Comparison of ENCODE assay signal across 15 cellular contexts in genomic region chr22:27466229-27466628, GRCh38.
"Had no signal": no experiment of that assay in that cellular context is flagged by ENCODE, and none has a peak within 500 bp of the region (broad histone marks: within the 10 kb centered on the region; RNA-seq: fewer than 3 reads in every experiment).

No MANE protein-coding gene starts in this region.

- H3K9me3 ChIP-seq: gastrocnemius medialis, stomach had no signal

- ATAC-seq: effector memory CD8-positive, alpha-beta T cell; gastrocnemius medialis; left lobe of liver; naive thymus-derived CD4-positive, alpha-beta T cell had no signal

- H3K36me3 ChIP-seq: gastrocnemius medialis, stomach had no signal

- H3K4me3 ChIP-seq: gastrocnemius medialis, stomach had no signal

- H3K27ac ChIP-seq: epithelial cell of prostate, gastrocnemius medialis had no signal

- H3K27me3 ChIP-seq: stomach had no signal

- H3K4me1 ChIP-seq: gastrocnemius medialis had no signal

- DNase-seq: effector memory CD8-positive, alpha-beta T cell; gastrocnemius medialis; glutamatergic neuron; islet precursor cell; mammary epithelial cell; naive thymus-derived CD4-positive, alpha-beta T cell; nephron progenitor cell; small intestine; stimulated activated CD4-positive, alpha-beta T cell treated with anti-CD3 and anti-CD28 coated beads, Interleukin-12 subunit alpha, Interleukin-12 subunit beta, amount 100 ng/mL, for 4 hours; stimulated activated naive CD4-positive, alpha-beta T cell; stomach; substantia nigra; trophoblast cell had no signal
